ENCODE assay signal across 9 cellular contexts in the genomic region with DNA sequence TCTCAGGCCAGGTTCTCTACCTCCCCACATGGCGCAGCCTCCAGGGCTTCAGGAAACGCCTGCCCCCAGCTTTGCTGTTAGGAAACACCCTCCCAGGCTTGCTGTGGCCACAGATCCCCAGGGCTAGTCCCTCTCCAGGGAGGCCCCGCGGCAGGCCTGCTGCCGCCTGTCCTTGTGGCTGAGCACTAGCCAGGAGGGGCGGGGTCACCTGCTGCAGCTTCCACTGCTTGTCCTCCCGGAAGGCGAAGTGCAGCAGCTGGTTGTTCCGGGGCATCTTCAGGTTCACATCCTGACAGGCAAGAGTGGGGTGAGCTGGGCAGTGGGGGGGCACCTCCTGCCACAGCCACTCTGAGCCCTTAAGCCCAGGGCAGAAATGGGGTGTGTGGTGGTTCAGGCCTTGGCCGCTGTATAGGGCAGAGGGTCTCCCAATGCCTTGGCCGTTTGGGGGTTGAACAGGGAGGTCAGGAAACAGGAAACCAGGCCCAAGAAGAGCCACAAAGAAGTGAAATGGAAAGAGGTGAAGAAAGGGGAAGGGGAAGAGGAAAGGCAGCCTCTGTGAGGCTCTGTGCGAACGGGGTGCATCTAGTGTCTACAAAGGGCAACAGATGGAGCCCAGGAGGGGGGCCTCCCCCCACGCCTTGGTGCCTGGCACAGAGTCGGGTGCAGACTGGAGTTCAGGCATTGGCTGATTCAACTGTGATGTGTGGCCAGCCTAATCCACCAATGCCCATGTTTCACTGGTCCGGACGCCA. TPM values are rescaled to one million over a fixed set of nuclear protein-coding genes. Genes with fewer than 3 reads are reported as not detected.
DNase-seq lines count a peak whose midpoint lies in the region; TF ChIP-seq lines count a peak whose summit lies in the region.
"Had no signal": no experiment of that assay in that cellular context is flagged by ENCODE, and none has a peak within 500 bp of the region (broad histone marks: within the 10 kb centered on the region; RNA-seq: fewer than 3 reads in every experiment).

No MANE protein-coding gene starts in this region.

- DNase-seq in NCI-H2029 (lab: John Stamatoyannopoulos, UW): peak; percentile 63
- no peak for DNase-seq in NCI-H2029 treated with DMSO at 0.1 percent for 48 hours (lab: John Stamatoyannopoulos, UW)
- DNase-seq in NCI-H524 (lab: John Stamatoyannopoulos, UW): peak; percentile 84 to 92
- peak; percentile 79 to 96 (median 89) for DNase-seq in dorsolateral prefrontal cortex
- no peak for DNase-seq in dedifferentiated amniotic fluid mesenchymal stem cell (ENCODE audit: extremely low spot score)
- no peak for DNase-seq in mesenchymal stem cell
- DNase-seq in A172 (ENCODE audit: low spot score): no peak

- H3K9me3 ChIP-seq in neural cell (ENCODE audit: low read length) (no peaks in the 10 kb centered on the region), mesenchymal stem cell (ENCODE audit: control insufficient read depth, low read length) (no peaks in the 10 kb centered on the region)
- H3K9me3 ChIP-seq: A549 had no signal

- TF ChIP-seq CTCF in dorsolateral prefrontal cortex (IDR thresholded peaks at IDR 0.05 in 54 of 56, conservative IDR thresholded peaks at IDR 0.05 in 2 of 56; ENCODE audit: low read depth in 1 of 56, partially characterized antibody in 56 of 56) (peak in 2 of 56 donors; percentile 8 to 18), neural cell (IDR thresholded peaks at IDR 0.05; ENCODE audit: poor library complexity, severe bottlenecking) (no peak)

- no peaks in the 10 kb centered on the region for H3K27me3 ChIP-seq in dorsolateral prefrontal cortex
- no peaks in the 10 kb centered on the region for H3K27me3 ChIP-seq in neural cell (ENCODE audit: insufficient read depth, low read depth, low read length)
- H3K27me3 ChIP-seq in mesenchymal stem cell (ENCODE audit: control insufficient read depth in 1 of 2, insufficient read depth in 1 of 2, low read length in 2 of 2): no peaks in the 10 kb centered on the region

- no peaks in the 10 kb centered on the region for H3K9me2 ChIP-seq in neural cell (ENCODE audit: insufficient read depth, low read length)

- H3K4ac ChIP-seq in mesenchymal stem cell (ENCODE audit: low read depth in 1 of 2, low read length in 2 of 2): no peak overlapping the region

- H3K18ac ChIP-seq in mesenchymal stem cell (ENCODE audit: low read depth in 1 of 2, low read length in 2 of 2): no peak overlapping the region

- no peak overlapping the region for H3K23ac ChIP-seq in mesenchymal stem cell (ENCODE audit: low read length in 2 of 2)

- peaks cover 10% of the 10 kb centered on the region for H3K4me1 ChIP-seq in mesenchymal stem cell (ENCODE audit: control insufficient read depth, insufficient read depth, low read depth, low read length)

- no peaks in the 10 kb centered on the region for H3F3A ChIP-seq in neural cell (ENCODE audit: insufficient read depth, low read length, poor library complexity, severe bottlenecking)

- H2AFZ ChIP-seq in neural cell (ENCODE audit: low read depth, low read length) (no peak overlapping the region), mesenchymal stem cell (ENCODE audit: low read depth, low read length) (no peak overlapping the region)

- H3K14ac ChIP-seq in mesenchymal stem cell (ENCODE audit: low read length in 2 of 2): no peak overlapping the region

- TF ChIP-seq EP300 in neural cell (conservative IDR thresholded peaks at IDR 0.05; ENCODE audit: poor library complexity, severe bottlenecking): no peak

- WGBS in mesenchymal stem cell: 93% methylated on average over 17 of the region's 17 CpGs

- intact Hi-C loops in dorsolateral prefrontal cortex (cut with DNase I): loop anchor here (2.0 to 5.0 kb wide), 4 partner anchors 32 to 157 kb away; partner anchors contain the start of genes GLYR1 (in 1 of the 2), SEC14L5 (in 1 of the 2), UBN1 (in 1 of the 2) and ZNF500 (in 1 of the 2)

- H3K79me1 ChIP-seq in mesenchymal stem cell (replicated peaks; ENCODE audit: low read length, poor library complexity, severe bottlenecking): peaks cover 13% of the 10 kb centered on the region

- no peaks in the 10 kb centered on the region for H3K79me2 ChIP-seq in neural cell (replicated peaks; ENCODE audit: insufficient read depth, low read length)

- H3K27ac ChIP-seq in dorsolateral prefrontal cortex (peak overlapping the region; percentile 60 to 99 (median 94)), neural cell (ENCODE audit: low read length) (no peak overlapping the region), mesenchymal stem cell (ENCODE audit: low read length, poor library complexity, severe bottlenecking) (no peak overlapping the region)

- no peaks in the 10 kb centered on the region for H3K36me3 ChIP-seq in neural cell (ENCODE audit: insufficient read depth, low read length)
- H3K36me3 ChIP-seq in mesenchymal stem cell (ENCODE audit: control insufficient read depth in 1 of 2, insufficient read depth in 2 of 2, low read depth in 1 of 2, low read length in 2 of 2): peaks cover 32 to 74% of the 10 kb centered on the region in 2 experiments

- H4K20me1 ChIP-seq in neural cell (ENCODE audit: insufficient read depth): no peaks in the 10 kb centered on the region

- no peak overlapping the region for H2BK12ac ChIP-seq in mesenchymal stem cell (ENCODE audit: low read length in 2 of 2)

- H3K4me3 ChIP-seq in dorsolateral prefrontal cortex (peak overlapping the region; percentile 64 to 97 (median 85)), neural cell (ENCODE audit: low read length) (peak overlapping the region; percentile 92), mesenchymal stem cell (ENCODE audit: insufficient read depth in 1 of 2, low read depth in 1 of 2, low read length in 2 of 2) (no peak overlapping the region)

- no peak overlapping the region for H2AK5ac ChIP-seq in mesenchymal stem cell (ENCODE audit: low read length, severe bottlenecking)

- no peak overlapping the region for H2BK5ac ChIP-seq in mesenchymal stem cell (ENCODE audit: low read depth, low read length, poor library complexity, severe bottlenecking)

- H2BK120ac ChIP-seq in mesenchymal stem cell (ENCODE audit: low read depth, low read length): no peak overlapping the region

- no peak overlapping the region for H3K9ac ChIP-seq in neural cell (ENCODE audit: low read length)
- no peak overlapping the region for H3K9ac ChIP-seq in mesenchymal stem cell (ENCODE audit: low read length)

- H4K91ac ChIP-seq in mesenchymal stem cell (ENCODE audit: low read length): no peak overlapping the region

- H3K4me2 ChIP-seq in neural cell (ENCODE audit: low read length): no peak overlapping the region
- no peak overlapping the region for H3K4me2 ChIP-seq in mesenchymal stem cell (ENCODE audit: low read length, poor library complexity, severe bottlenecking)

- H2BK15ac ChIP-seq in mesenchymal stem cell (ENCODE audit: low read depth, poor library complexity, severe bottlenecking): no peak overlapping the region

- TF ChIP-seq RAD21 in neural cell (conservative IDR thresholded peaks at IDR 0.05): no peak

- no peak overlapping the region for H4K8ac ChIP-seq in mesenchymal stem cell (ENCODE audit: low read length)

RNA-seq across cellular contexts. Expression of gene ROGDI, which starts 2.0 kb away (rescaled TPM):
- 100 to 1,000 TPM in 114 of 120 experiments, 10 to 100 TPM in 6; 92.8 to 242 (median 139) TPM for total RNA-seq in dorsolateral prefrontal cortex
- 203 and 241 TPM in 2 replicates for polyA plus RNA-seq in neural cell
- 69.3 and 95.4 TPM in 2 replicates for polyA minus RNA-seq in neural cell
- polyA plus RNA-seq in mesenchymal stem cell (2013, experiment 1 of 2): 22.7 TPM
- polyA plus RNA-seq in mesenchymal stem cell (2013, experiment 2 of 2): 24.1 TPM
- total RNA-seq in A172 (2014; rRNA removed; shearing (Covaris generic)): 25.8 and 33.3 TPM in 2 replicates

RNA-seq across cellular contexts. Expression of gene SMIM22, which starts 5.3 kb away (rescaled TPM):
- 1 to 10 TPM in 1 of 120 experiments, under 1 TPM in 1, not detected in 118; 0.78 to 1.0 TPM for total RNA-seq in dorsolateral prefrontal cortex
- not detected in 2 replicates for polyA plus RNA-seq in neural cell
- polyA minus RNA-seq in neural cell: not detected in 2 replicates
- not detected for polyA plus RNA-seq in mesenchymal stem cell (2013, experiment 1 of 2)
- polyA plus RNA-seq in mesenchymal stem cell (2013, experiment 2 of 2): not detected
- not detected in 2 replicates for total RNA-seq in A172 (2014; rRNA removed; shearing (Covaris generic))
- polyA plus RNA-seq: A549 had no signal

RNA-seq across cellular contexts. Expression of gene SEPTIN12, which starts 12.3 kb away (rescaled TPM):
- total RNA-seq in dorsolateral prefrontal cortex: 1 to 10 TPM in 60 of 120 experiments, under 1 TPM in 16, not detected in 44; 0.33 to 5.6 (median 1.7) TPM
- 1.8 and 4.7 TPM in 2 replicates for polyA plus RNA-seq in neural cell
- not detected in 2 replicates for polyA minus RNA-seq in neural cell
- not detected for polyA plus RNA-seq in mesenchymal stem cell (2013, experiment 1 of 2)
- not detected for polyA plus RNA-seq in mesenchymal stem cell (2013, experiment 2 of 2)
- total RNA-seq in A172 (2014; rRNA removed; shearing (Covaris generic)): not detected in 2 replicates

RNA-seq across cellular contexts. Expression of gene ZNF500, which starts 33.5 kb away (rescaled TPM):
- total RNA-seq in dorsolateral prefrontal cortex: 10 to 100 TPM; 15.4 to 45.7 (median 25.2) TPM
- polyA plus RNA-seq in neural cell: 16.0 and 29.0 TPM in 2 replicates
- polyA minus RNA-seq in neural cell: 24.1 and 25.0 TPM in 2 replicates
- polyA plus RNA-seq in mesenchymal stem cell (2013, experiment 1 of 2): 5.4 TPM
- polyA plus RNA-seq in mesenchymal stem cell (2013, experiment 2 of 2): 5.4 TPM
- 19.8 and 25.1 TPM in 2 replicates for total RNA-seq in A172 (2014; rRNA removed; shearing (Covaris generic))

RNA-seq across cellular contexts. Expression of gene GLYR1, which starts 46.6 kb away (rescaled TPM):
- 100 to 1,000 TPM in 117 of 120 experiments, 10 to 100 TPM in 3; 91.8 to 145 (median 122) TPM for total RNA-seq in dorsolateral prefrontal cortex
- polyA plus RNA-seq in neural cell: 78.6 and 87.6 TPM in 2 replicates
- polyA minus RNA-seq in neural cell: 86.9 and 87.7 TPM in 2 replicates
- 47.2 TPM for polyA plus RNA-seq in mesenchymal stem cell (2013, experiment 1 of 2)
- 44.9 TPM for polyA plus RNA-seq in mesenchymal stem cell (2013, experiment 2 of 2)
- 46.1 and 47.5 TPM in 2 replicates for total RNA-seq in A172 (2014; rRNA removed; shearing (Covaris generic))

Comparison
In these comparisons a context has a peak if more than half of its experiments do, and no peak if none do; other contexts are left out.
1. DNase-seq: peak in NCI-H2029 (single experiment), NCI-H524 (2 of 2) and dorsolateral prefrontal cortex (10 of 10); none in NCI-H2029 treated with DMSO at 0.1 percent for 48 hours (single experiment), dedifferentiated amniotic fluid mesenchymal stem cell (single experiment), mesenchymal stem cell (single experiment) and A172 (single experiment).
2. H3K27ac ChIP-seq: peak in dorsolateral prefrontal cortex (59 of 59); none in neural cell (single experiment) and mesenchymal stem cell (single experiment).
3. H3K4me3 ChIP-seq: peak in dorsolateral prefrontal cortex (59 of 59) and neural cell (single experiment); none in mesenchymal stem cell (0 of 2).